ENCODE assay signal across 20 cellular contexts in genomic region chr1:169146536-169147214, GRCh38. TPM values are rescaled to one million over a fixed set of nuclear protein-coding genes. Genes with fewer than 3 reads are reported as not detected.
DNase-seq lines count a peak whose midpoint lies in the region; ATAC-seq, FAIRE-seq and TF ChIP-seq lines count a peak whose summit lies in the region.
"Had no signal": no experiment of that assay in that cellular context is flagged by ENCODE, and none has a peak within 500 bp of the region (broad histone marks: within the 10 kb centered on the region; RNA-seq: fewer than 3 reads in every experiment).

No MANE protein-coding gene starts in this region.

- no peak overlapping the region for H3K4ac ChIP-seq in mesendoderm (ENCODE audit: low read depth, low read length)

- H3K9ac ChIP-seq in mesendoderm (ENCODE audit: low read length), result no peak overlapping the region

- no peak overlapping the region for H2AK5ac ChIP-seq in mesendoderm (ENCODE audit: low read length)

- no peak overlapping the region for H2BK15ac ChIP-seq in mesendoderm (replicated peaks; ENCODE audit: low read depth)

- no peak overlapping the region for H2AFZ ChIP-seq in hepatocyte

- H4K20me1 ChIP-seq in hepatocyte (ENCODE audit: insufficient read depth, poor library complexity, severe bottlenecking), result no peaks in the 10 kb centered on the region

- H3K27ac ChIP-seq in hepatocyte, result peak overlapping the region; percentile 78
- H3K27ac ChIP-seq in mesendoderm (ENCODE audit: low read depth, low read length), result no peak overlapping the region
- peak overlapping the region in 1 of 2 donors; percentile 41 for H3K27ac ChIP-seq in small intestine (ENCODE audit: low read depth in 1 of 2, low read length in 1 of 2)
- no peak overlapping the region for H3K27ac ChIP-seq in thyroid gland

- no peak overlapping the region for H3K18ac ChIP-seq in mesendoderm (ENCODE audit: low read length)

- no peaks in the 10 kb centered on the region for H3K9me3 Mint-ChIP-seq in CD14-positive monocyte
- H3K9me3 Mint-ChIP-seq: IgD-negative memory B cell had no signal

- H2BK5ac ChIP-seq in mesendoderm (ENCODE audit: low read length), result no peak overlapping the region

- no peak overlapping the region for H3K27ac Mint-ChIP-seq in CD14-positive monocyte
- H3K27ac Mint-ChIP-seq: IgD-negative memory B cell had no signal

- H3K4me2 ChIP-seq in hepatocyte (no peak overlapping the region), mesendoderm (ENCODE audit: low read length) (no peak overlapping the region)

- no peak overlapping the region for H3K4me3 Mint-ChIP-seq in CD14-positive monocyte
- H3K4me3 Mint-ChIP-seq: IgD-negative memory B cell had no signal

- no peak for ATAC-seq in HG03457 (IDR thresholded peaks at IDR 0.05; ENCODE audit: unreplicated experiment)

- no peak overlapping the region for H3K56ac ChIP-seq in mesendoderm (ENCODE audit: low read length)

- no peaks in the 10 kb centered on the region for H3K9me2 ChIP-seq in hepatocyte (replicated peaks; ENCODE audit: insufficient read depth)

- H3K4me3 ChIP-seq in H7 (ENCODE audit: insufficient read depth, low read depth, low read length) (no peak overlapping the region), hepatocyte (no peak overlapping the region), mesendoderm (ENCODE audit: low read length) (no peak overlapping the region), small intestine (ENCODE audit: low read depth in 1 of 2, low read length in 2 of 2) (no peak overlapping the region), thyroid gland (replicated peaks in 1 of 3) (no peak overlapping the region)

- WGBS in hepatocyte (ENCODE audit: low lambda C conversion rate, missing lambda C conversion rate), result 48% methylated on average over 1 of the region's 1 CpG
- WGBS in mesendoderm (ENCODE audit: extremely low coverage, insufficient coverage, low lambda C conversion rate), result no CpG with 5 or more reads among the region's 1 CpG
- 55 to 79% (median 72%) methylated on average over 1 of the region's 1 CpG for WGBS in small intestine, 3 donors
- 73 to 87% methylated on average over 1 of the region's 1 CpG for WGBS in thyroid gland, 2 donors

- H4K8ac ChIP-seq in mesendoderm (ENCODE audit: low read depth, low read length), result no peak overlapping the region

- H3K4me1 ChIP-seq in hepatocyte (ENCODE audit: insufficient read depth) (peaks cover 27% of the 10 kb centered on the region), mesendoderm (ENCODE audit: control insufficient read depth, low read depth, low read length) (no peaks in the 10 kb centered on the region), small intestine (ENCODE audit: control insufficient read depth in 2 of 2, insufficient read depth in 1 of 2, low read depth in 1 of 2, low read length in 1 of 2) (peaks cover 0 to 2% of the 10 kb centered on the region in 2 donors), thyroid gland (no peaks in the 10 kb centered on the region)

- H3K36me3 ChIP-seq in H7 (replicated peaks; ENCODE audit: control insufficient read depth, insufficient read depth, low read length) (no peaks in the 10 kb centered on the region), hepatocyte (replicated peaks; ENCODE audit: insufficient read depth, low read depth) (no peaks in the 10 kb centered on the region), mesendoderm (ENCODE audit: control insufficient read depth, insufficient read depth, low read length) (no peaks in the 10 kb centered on the region), small intestine (ENCODE audit: control insufficient read depth in 2 of 2, insufficient read depth in 2 of 2, low read length in 2 of 2) (no peaks in the 10 kb centered on the region), thyroid gland (no peaks in the 10 kb centered on the region)

- no peaks in the 10 kb centered on the region for H3K27me3 Mint-ChIP-seq in CD14-positive monocyte (ENCODE audit: low read depth in 3 of 3)
- H3K27me3 Mint-ChIP-seq: IgD-negative memory B cell had no signal

- H3K27me3 ChIP-seq in H7 (ENCODE audit: control insufficient read depth, insufficient read depth, low read length) (no peaks in the 10 kb centered on the region), hepatocyte (no peaks in the 10 kb centered on the region), mesendoderm (ENCODE audit: insufficient read depth, low read length, poor library complexity) (no peaks in the 10 kb centered on the region), small intestine (ENCODE audit: control insufficient read depth in 2 of 2, insufficient read depth in 2 of 2, low read length in 2 of 2) (no peaks in the 10 kb centered on the region), thyroid gland (no peaks in the 10 kb centered on the region)

- H2BK120ac ChIP-seq in mesendoderm (ENCODE audit: low read depth, low read length), result no peak overlapping the region

- H3K4me1 Mint-ChIP-seq in CD14-positive monocyte, result no peaks in the 10 kb centered on the region

- no peaks in the 10 kb centered on the region for H3K79me2 ChIP-seq in hepatocyte
- no peaks in the 10 kb centered on the region for H3K79me2 ChIP-seq in mesendoderm (ENCODE audit: control insufficient read depth, insufficient read depth, low read length)

- no peak for TF ChIP-seq CTCF in hepatocyte (IDR thresholded peaks at IDR 0.05; ENCODE audit: poor library complexity)
- no peak for TF ChIP-seq CTCF in thyroid gland (IDR thresholded peaks at IDR 0.05)
- TF ChIP-seq CTCF in CD14-positive monocyte (IDR thresholded peaks at IDR 0.05), result no peak

- DNase-seq in H7 (peak; percentile 17), hepatocyte (ENCODE audit: low spot score) (no peak), mesendoderm (peak; percentile 37), small intestine (peak; percentile 75), thyroid gland (no peak), CD14-positive monocyte (ENCODE audit: low spot score) (no peak)
- DNase-seq: AML-193, COR-L47, Karpas-422, NCI-H1417 treated with DMSO at 0.1 percent for 48 hours, NCI-H187 treated with DMSO at 0.1 percent for 48 hours, NCI-H446, NCI-H526 treated with DMSO at 0.1 percent for 48 hours, Right ventricle myocardium superior, SW 1271 had no signal

- no peaks in the 10 kb centered on the region for H3K79me1 ChIP-seq in mesendoderm (ENCODE audit: low read length)

- H3K23ac ChIP-seq in mesendoderm (ENCODE audit: low read length), result no peak overlapping the region

- no peak for FAIRE-seq in small intestine (lab: Jason Lieb, UNC)
- FAIRE-seq: GM12892, GM18507, H1 had no signal

- H3K9me3 ChIP-seq in hepatocyte (ENCODE audit: low read depth) (no peaks in the 10 kb centered on the region), small intestine (ENCODE audit: control insufficient read depth, low read depth) (no peaks in the 10 kb centered on the region), thyroid gland (no peaks in the 10 kb centered on the region)

- H3K36me3 Mint-ChIP-seq in CD14-positive monocyte, result no peaks in the 10 kb centered on the region

- TF ChIP-seq POLR2A in thyroid gland (IDR thresholded peaks at IDR 0.05), result no peak

- intact Hi-C loops in thyroid gland (cut with DNase I) (no loop called here), CD14-positive monocyte (cut with micrococcal nuclease) (no loop called here)

- no peak overlapping the region for H4K5ac ChIP-seq in mesendoderm (ENCODE audit: low read length)

RNA-seq across cellular contexts. Expression of gene ATP1B1, which starts 40.2 kb away (rescaled TPM):
- 35.0 and 41.2 TPM in 2 replicates for total RNA-seq in H7 (2014; rRNA removed; shearing (Covaris generic))
- total RNA-seq in hepatocyte (362 and 379 TPM in 2 replicates), thyroid gland (100 to 1,000 TPM; 310 to 509 (median 429) TPM)
- polyA plus RNA-seq in hepatocyte (123 and 128 TPM in 2 replicates), small intestine (100 to 1,000 TPM; 216 to 240 (median 238) TPM), CD14-positive monocyte (under 1 TPM; 0.63 to 0.72 TPM)
- 33.8 TPM for polyA plus RNA-seq in mesendoderm (2013, experiment 1 of 2)
- 36.1 TPM for polyA plus RNA-seq in mesendoderm (2013, experiment 2 of 2)

Comparison
In these comparisons a context has a peak if more than half of its experiments do, and no peak if none do; other contexts are left out.
1. DNase-seq: peak in H7 (single experiment), mesendoderm (single experiment) and small intestine (single experiment); none in hepatocyte (single experiment), thyroid gland (0 of 2) and CD14-positive monocyte (single experiment).